ENCODE assay signal across 30 cellular contexts in the genomic region with DNA sequence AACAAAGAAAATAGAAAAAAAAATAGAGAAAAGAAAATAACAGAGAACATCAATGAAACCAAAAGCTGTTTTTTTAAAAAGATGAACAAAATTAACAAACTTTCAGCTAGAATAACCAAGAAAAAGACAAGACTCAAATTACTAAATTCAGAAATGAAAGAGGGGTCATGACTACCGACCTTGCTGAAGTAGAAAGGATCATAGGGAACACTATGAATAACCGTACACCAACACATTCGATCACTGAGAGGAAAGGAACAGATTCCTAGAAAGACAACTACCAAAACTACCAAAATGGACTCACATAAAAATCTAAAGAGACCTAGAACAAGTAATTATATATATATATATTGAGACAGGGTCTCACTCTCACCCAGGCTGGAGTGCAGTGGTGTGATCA.
"Had no signal": no experiment of that assay in that cellular context is flagged by ENCODE, and none has a peak within 500 bp of the region (broad histone marks: within the 10 kb centered on the region; RNA-seq: fewer than 3 reads in every experiment).

No MANE protein-coding gene starts in this region.

- H3K27ac Mint-ChIP-seq: mesothelial cell of epicardium, neural progenitor cell, type B pancreatic cell had no signal

- H3K27me3 Mint-ChIP-seq: type B pancreatic cell had no signal

- H3K4me2 ChIP-seq: neural progenitor cell, smooth muscle cell had no signal

- H3K4me3 Mint-ChIP-seq: mesothelial cell of epicardium; natural killer cell treated with Interleukin-12 subunit alpha and Interleukin-12 subunit beta and Interleukin-15 and Interleukin-18, amount 100 ng/mL, for 72 hours; neural progenitor cell had no signal

- DNase-seq: dermis blood vessel endothelial cell; effector memory CD4-positive, alpha-beta T cell; foreskin keratinocyte; heart left ventricle; hippocampal formation; left cardiac atrium; left lung; mesenchymal stem cell; mucosa of descending colon; naive B cell; stimulated activated CD4-positive, alpha-beta T cell treated with anti-CD3 and anti-CD28 coated beads, Interleukin-12 subunit alpha, Interleukin-12 subunit beta, amount 100 ng/mL, for 4 hours; stimulated activated CD4-positive, alpha-beta T cell treated with anti-CD3 and anti-CD28 coated beads, Interleukin-1b, Interleukin-23, amount 100 ng/mL, for 48 hours; stimulated activated CD4-positive, alpha-beta T cell treated with anti-CD3 and anti-CD28 coated beads, Interleukin-4, amount 100 ng/mL, for 1 hour; stimulated activated CD8-positive, alpha-beta memory T cell treated with anti-CD3 and anti-CD28 coated beads, Interleukin-4, amount 100 ng/mL, for 48 hours; stimulated activated naive CD4-positive, alpha-beta T cell treated with Interleukin-2 at 50 U/mL for 16 hours; substantia nigra; testis; tibial artery had no signal

- H3K4me3 ChIP-seq: coronary artery, esophagus muscularis mucosa, gastroesophageal sphincter, left lung, mucosa of descending colon, neural progenitor cell, smooth muscle cell, testis, tibial artery had no signal

- H3K27me3 ChIP-seq: foreskin keratinocyte, neural progenitor cell, testis had no signal

- H3K9me3 ChIP-seq: esophagus muscularis mucosa, gastroesophageal sphincter, heart left ventricle, left lung, mucosa of descending colon, testis, tibial artery had no signal

- ATAC-seq: foreskin keratinocyte; gastroesophageal sphincter; heart left ventricle; left cardiac atrium; left lung; mucosa of descending colon; natural killer cell treated with Interleukin-12 subunit alpha and Interleukin-12 subunit beta and Interleukin-15 and Interleukin-18, amount 100 ng/mL, for 72 hours; sciatic nerve had no signal

- H3K36me3 Mint-ChIP-seq: mesothelial cell of epicardium; naive B cell; natural killer cell treated with Interleukin-12 subunit alpha and Interleukin-12 subunit beta and Interleukin-15 and Interleukin-18, amount 100 ng/mL, for 72 hours; neural progenitor cell; type B pancreatic cell had no signal

- FAIRE-seq: endothelial cell of umbilical vein, islet of Langerhans had no signal

- H3K27ac ChIP-seq: coronary artery, esophagus muscularis mucosa, foreskin keratinocyte, gastroesophageal sphincter, heart left ventricle, left lung, neural progenitor cell, parathyroid adenoma, testis, tibial artery had no signal

- H3K9me3 Mint-ChIP-seq: naive B cell; natural killer cell treated with Interleukin-12 subunit alpha and Interleukin-12 subunit beta and Interleukin-15 and Interleukin-18, amount 100 ng/mL, for 72 hours had no signal

- H3K4me1 ChIP-seq: foreskin keratinocyte, parathyroid adenoma, testis had no signal

- H3K36me3 ChIP-seq: esophagus muscularis mucosa, gastroesophageal sphincter, heart left ventricle, left lung, neural progenitor cell, tibial artery had no signal
